15 cellular contexts compared by ENCODE assay signal in genomic region chr1:62753031-62753965, GRCh38. TPM values are rescaled to one million over a fixed set of nuclear protein-coding genes. Genes with fewer than 3 reads are reported as not detected.
DNase-seq lines count a peak whose midpoint lies in the region; ATAC-seq and TF ChIP-seq lines count a peak whose summit lies in the region.
"Had no signal": no experiment of that assay in that cellular context is flagged by ENCODE, and none has a peak within 500 bp of the region (broad histone marks: within the 10 kb centered on the region; RNA-seq: fewer than 3 reads in every experiment).

No MANE protein-coding gene starts in this region.

- H3K4me1 Mint-ChIP-seq in WTC11 = peaks cover 38% of the 10 kb centered on the region
- H3K4me1 Mint-ChIP-seq: CD4-positive, alpha-beta memory T cell had no signal

- H3K27ac Mint-ChIP-seq in WTC11 = no peak overlapping the region
- H3K27ac Mint-ChIP-seq: CD4-positive, alpha-beta memory T cell; H9 had no signal

- H3K36me3 ChIP-seq in RWPE2 (ENCODE audit: low read depth) (no peaks in the 10 kb centered on the region), neuronal stem cell (replicated peaks in 1 of 2; ENCODE audit: control insufficient read depth in 2 of 2, insufficient read depth in 2 of 2, low read length in 2 of 2) (no peaks in the 10 kb centered on the region), thyroid gland (no peaks in the 10 kb centered on the region), GM23248 (ENCODE audit: low read depth) (no peaks in the 10 kb centered on the region)
- no peaks in the 10 kb centered on the region for H3K36me3 ChIP-seq in effector memory CD4-positive, alpha-beta T cell (ENCODE audit: control insufficient read depth, insufficient read depth, low read length)

- CTCF ChIA-PET in WTC11 (lab: Charles Lee) = no interaction called here

- in situ Hi-C loops in GM23248 (cut with MboI) = loop anchor here (10.0 kb wide), 1 partner anchor 578 kb away; no protein-coding TSS in a partner anchor

- no CpG with 5 or more reads among the region's 35 CpGs for WGBS in neuronal stem cell (ENCODE audit: extremely low coverage in 2 of 2, insufficient read length in 2 of 2, insufficient replicate concordance in 1 of 2), 2 donors
- 75 to 85% methylated on average over 23 to 28 of the region's 35 CpGs for WGBS in thyroid gland, 2 donors
- WGBS in GM23248 (ENCODE audit: low coverage in 1 of 2, low lambda C conversion rate in 2 of 2, missing lambda C conversion rate in 2 of 2), 2 experiments = 89 to 94% methylated on average over 32 to 35 of the region's 35 CpGs

- H2AFZ ChIP-seq in neuronal stem cell (ENCODE audit: low read length) (no peak overlapping the region), GM23248 (no peak overlapping the region)

- H2BK12ac ChIP-seq in neuronal stem cell (ENCODE audit: low read length) = no peak overlapping the region

- no peaks in the 10 kb centered on the region for H3K27me3 ChIP-seq in RWPE2 (ENCODE audit: insufficient read depth, poor library complexity, severe bottlenecking)
- no peaks in the 10 kb centered on the region for H3K27me3 ChIP-seq in neuronal stem cell (ENCODE audit: control insufficient read depth in 3 of 3, insufficient read depth in 3 of 3, low read depth in 1 of 3, low read length in 3 of 3)
- H3K27me3 ChIP-seq in thyroid gland = no peaks in the 10 kb centered on the region
- H3K27me3 ChIP-seq in effector memory CD4-positive, alpha-beta T cell (replicated peaks; ENCODE audit: control insufficient read depth, insufficient read depth, low read length, poor library complexity, severe bottlenecking) = no peaks in the 10 kb centered on the region
- H3K27me3 ChIP-seq in GM23248 (replicated peaks; ENCODE audit: insufficient read depth) = no peaks in the 10 kb centered on the region

- no peaks in the 10 kb centered on the region for H3K79me1 ChIP-seq in neuronal stem cell (ENCODE audit: low read depth, low read length)

- H3K4me2 ChIP-seq in neuronal stem cell (ENCODE audit: insufficient read depth, low read length, poor library complexity, severe bottlenecking) (no peak overlapping the region), GM23248 (ENCODE audit: unreplicated experiment) (no peak overlapping the region)

- H3K4me1 ChIP-seq in RWPE2 (ENCODE audit: insufficient read depth, poor library complexity, severe bottlenecking) = no peaks in the 10 kb centered on the region
- H3K4me1 ChIP-seq in neuronal stem cell (ENCODE audit: control insufficient read depth in 2 of 2, insufficient read depth in 1 of 2, low read depth in 1 of 2, low read length in 2 of 2) = no peaks in the 10 kb centered on the region
- H3K4me1 ChIP-seq in thyroid gland = peaks cover 13 to 18% of the 10 kb centered on the region in 2 donors
- no peaks in the 10 kb centered on the region for H3K4me1 ChIP-seq in effector memory CD4-positive, alpha-beta T cell (ENCODE audit: control insufficient read depth, insufficient read depth, low read length, poor library complexity, severe bottlenecking)
- H3K4me1 ChIP-seq in GM23248 (ENCODE audit: insufficient read depth) = peaks cover 7% of the 10 kb centered on the region; the same call in 1 of the 2 replicates

- no peak overlapping the region for H2BK120ac ChIP-seq in neuronal stem cell (ENCODE audit: low read depth, low read length)

- peak overlapping the region; percentile 13 for H2BK5ac ChIP-seq in neuronal stem cell (ENCODE audit: low read length)

- no peak overlapping the region for H4K8ac ChIP-seq in neuronal stem cell (ENCODE audit: low read depth, low read length)

- POLR2A ChIA-PET in WTC11 (lab: Charles Lee) = no interaction called here

- TF ChIP-seq POLR2A in thyroid gland (IDR thresholded peaks at IDR 0.05) = no peak

- H3K27ac ChIP-seq in RWPE2 (ENCODE audit: poor library complexity, severe bottlenecking) = no peak overlapping the region
- H3K27ac ChIP-seq in neuronal stem cell (replicated peaks; ENCODE audit: low read length) = no peak overlapping the region
- peak overlapping the region; percentile 77 to 89 (median 83) for H3K27ac ChIP-seq in thyroid gland
- no peak overlapping the region for H3K27ac ChIP-seq in effector memory CD4-positive, alpha-beta T cell (ENCODE audit: insufficient read depth, low read length, poor library complexity, severe bottlenecking)
- no peak overlapping the region for H3K27ac ChIP-seq in GM23248

- H2AK5ac ChIP-seq in neuronal stem cell (ENCODE audit: low read depth, low read length) = no peak overlapping the region

- no peak overlapping the region for H4K91ac ChIP-seq in neuronal stem cell (ENCODE audit: low read depth, low read length, poor library complexity)

- H3K9me3 Mint-ChIP-seq in WTC11 = peaks cover 26% of the 10 kb centered on the region
- H3K9me3 Mint-ChIP-seq: CD4-positive, alpha-beta memory T cell had no signal

- H3K36me3 Mint-ChIP-seq in WTC11 = peaks cover 15% of the 10 kb centered on the region
- H3K36me3 Mint-ChIP-seq: CD4-positive, alpha-beta memory T cell had no signal

- no peaks in the 10 kb centered on the region for H3K79me2 ChIP-seq in GM23248 (ENCODE audit: insufficient read depth)

- no peak overlapping the region for H2BK15ac ChIP-seq in neuronal stem cell (ENCODE audit: low read length)

- DNase-seq in RWPE2 (ENCODE audit: low spot score) (peak; percentile 58), WTC11 (ENCODE audit: low spot score) (no peak), neuronal stem cell (ENCODE audit: low spot score) (no peak), thyroid gland (peak; percentile 75 to 84), GM23248 (no peak)
- DNase-seq in effector memory CD4-positive, alpha-beta T cell = no peak
- DNase-seq: C1 segment of cervical spinal cord; Calu3; CD4-positive, alpha-beta memory T cell; COR-L47; DMS53; DMS79 treated with DMSO at 0.1 percent for 48 hours; H9 had no signal

- intact Hi-C loops in thyroid gland (cut with DNase I) = no loop called here

- no peaks in the 10 kb centered on the region for H3F3A ChIP-seq in GM23248 (ENCODE audit: insufficient read depth)

- H3K23ac ChIP-seq in neuronal stem cell (ENCODE audit: low read depth, low read length, poor library complexity) = no peak overlapping the region

- H3K9ac ChIP-seq in neuronal stem cell (ENCODE audit: low read depth, low read length, poor library complexity) = no peak overlapping the region
- no peak overlapping the region for H3K9ac ChIP-seq in GM23248

- no peak overlapping the region for H3K4me3 Mint-ChIP-seq in WTC11
- H3K4me3 Mint-ChIP-seq: CD4-positive, alpha-beta memory T cell had no signal

- H3K18ac ChIP-seq in neuronal stem cell (ENCODE audit: low read length) = no peak overlapping the region

- no peaks in the 10 kb centered on the region for H4K20me1 ChIP-seq in GM23248 (ENCODE audit: insufficient read depth)

- ATAC-seq in RWPE2 (ENCODE audit: low read depth) = no peak
- no peak for ATAC-seq in WTC11
- ATAC-seq in HG02763 (IDR thresholded peaks at IDR 0.05; ENCODE audit: unreplicated experiment) = no peak
- ATAC-seq: HCT116 had no signal

- peaks cover 39% of the 10 kb centered on the region for H3K27me3 Mint-ChIP-seq in WTC11 (ENCODE audit: low read depth)

- no peaks in the 10 kb centered on the region for H3K9me2 ChIP-seq in GM23248 (ENCODE audit: insufficient read depth)

- H3K9me3 ChIP-seq in RWPE2 (ENCODE audit: severe bottlenecking) = no peaks in the 10 kb centered on the region
- peaks cover 0 to 5% of the 10 kb centered on the region in 2 donors for H3K9me3 ChIP-seq in neuronal stem cell (replicated peaks in 1 of 2; ENCODE audit: control insufficient read depth in 2 of 2, insufficient read depth in 1 of 2, low read depth in 1 of 2, low read length in 2 of 2)
- H3K9me3 ChIP-seq in thyroid gland = no peaks in the 10 kb centered on the region
- H3K9me3 ChIP-seq in effector memory CD4-positive, alpha-beta T cell (ENCODE audit: control insufficient read depth, low read length) = no peaks in the 10 kb centered on the region
- H3K9me3 ChIP-seq in GM23248 (ENCODE audit: low read depth) = no peaks in the 10 kb centered on the region

- H3K4me3 ChIP-seq in RWPE2 (ENCODE audit: severe bottlenecking) (no peak overlapping the region), neuronal stem cell (ENCODE audit: low read length in 2 of 2) (no peak overlapping the region), thyroid gland (replicated peaks in 1 of 3) (no peak overlapping the region), GM23248 (no peak overlapping the region)
- H3K4me3 ChIP-seq in effector memory CD4-positive, alpha-beta T cell (ENCODE audit: insufficient read depth, low read depth, low read length, poor library complexity, severe bottlenecking) = no peak overlapping the region

- no peak for TF ChIP-seq CTCF in RWPE2 (IDR thresholded peaks at IDR 0.05; ENCODE audit: poor library complexity, severe bottlenecking)
- TF ChIP-seq CTCF in WTC11 (IDR thresholded peaks at IDR 0.05) = no peak
- TF ChIP-seq CTCF in thyroid gland (IDR thresholded peaks at IDR 0.05) = no peak

- no peak overlapping the region for H3K4ac ChIP-seq in neuronal stem cell (ENCODE audit: low read length)

- peak overlapping the region; percentile 94 for H3K14ac ChIP-seq in neuronal stem cell (ENCODE audit: low read length)

TF ChIP-seq in WTC11, 78 proteins besides CTCF, POLR2A, EP300 and RAD21:
- TF ChIP-seq, protein P1, sequence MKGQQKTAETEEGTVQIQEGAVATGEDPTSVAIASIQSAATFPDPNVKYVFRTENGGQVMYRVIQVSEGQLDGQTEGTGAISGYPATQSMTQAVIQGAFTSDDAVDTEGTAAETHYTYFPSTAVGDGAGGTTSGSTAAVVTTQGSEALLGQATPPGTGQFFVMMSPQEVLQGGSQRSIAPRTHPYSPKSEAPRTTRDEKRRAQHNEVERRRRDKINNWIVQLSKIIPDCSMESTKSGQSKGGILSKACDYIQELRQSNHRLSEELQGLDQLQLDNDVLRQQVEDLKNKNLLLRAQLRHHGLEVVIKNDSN (CRISPR knock-in tag; IDR thresholded peaks at IDR 0.05) = no peak
- TF ChIP-seq FOXK1 (CRISPR knock-in tag; IDR thresholded peaks at IDR 0.05) (0 out of 2 replicates have a peak, but pooled peaks have one; percentile 17), E2F1 (CRISPR knock-in tag; IDR thresholded peaks at IDR 0.05) (0 out of 2 replicates have a peak, but pooled peaks have one; percentile 37), TP53 (CRISPR knock-in tag; IDR thresholded peaks at IDR 0.05) (no peak)

RNA-seq across cellular contexts. Expression of gene ATG4C, which starts 30.6 kb away (rescaled TPM):
- total RNA-seq in WTC11 (2021) (16.6 to 18.3 TPM (median 18.0 TPM) in 3 replicates), thyroid gland (10 to 100 TPM; 16.3 to 23.4 (median 19.9) TPM)
- polyA plus RNA-seq in neuronal stem cell (2013, experiment 1 of 2) = 10.6 TPM
- polyA plus RNA-seq in neuronal stem cell (2013, experiment 2 of 2) = 10.6 TPM
- total RNA-seq in GM23248 (2014; rRNA removed; shearing (Covaris generic)) = 4.4 and 6.2 TPM in 2 replicates
- 11.7 and 12.3 TPM in 2 replicates for polyA plus RNA-seq in GM23248 (2016; fragmentation: Nextera tagmentation; extraction: Ambion mirVana)

Comparison
In these comparisons a context has a peak if more than half of its experiments do, and no peak if none do; other contexts are left out.
1. DNase-seq: peak in RWPE2 (single experiment) and thyroid gland (2 of 2); none in WTC11 (single experiment), neuronal stem cell (single experiment), effector memory CD4-positive, alpha-beta T cell (0 of 3) and GM23248 (single experiment).
2. H3K27ac ChIP-seq: peak in thyroid gland (3 of 3); none in RWPE2 (single experiment), neuronal stem cell (single experiment), effector memory CD4-positive, alpha-beta T cell (single experiment) and GM23248 (single experiment).